Comparison of ENCODE assay signal across 20 cellular contexts in the genomic region with DNA sequence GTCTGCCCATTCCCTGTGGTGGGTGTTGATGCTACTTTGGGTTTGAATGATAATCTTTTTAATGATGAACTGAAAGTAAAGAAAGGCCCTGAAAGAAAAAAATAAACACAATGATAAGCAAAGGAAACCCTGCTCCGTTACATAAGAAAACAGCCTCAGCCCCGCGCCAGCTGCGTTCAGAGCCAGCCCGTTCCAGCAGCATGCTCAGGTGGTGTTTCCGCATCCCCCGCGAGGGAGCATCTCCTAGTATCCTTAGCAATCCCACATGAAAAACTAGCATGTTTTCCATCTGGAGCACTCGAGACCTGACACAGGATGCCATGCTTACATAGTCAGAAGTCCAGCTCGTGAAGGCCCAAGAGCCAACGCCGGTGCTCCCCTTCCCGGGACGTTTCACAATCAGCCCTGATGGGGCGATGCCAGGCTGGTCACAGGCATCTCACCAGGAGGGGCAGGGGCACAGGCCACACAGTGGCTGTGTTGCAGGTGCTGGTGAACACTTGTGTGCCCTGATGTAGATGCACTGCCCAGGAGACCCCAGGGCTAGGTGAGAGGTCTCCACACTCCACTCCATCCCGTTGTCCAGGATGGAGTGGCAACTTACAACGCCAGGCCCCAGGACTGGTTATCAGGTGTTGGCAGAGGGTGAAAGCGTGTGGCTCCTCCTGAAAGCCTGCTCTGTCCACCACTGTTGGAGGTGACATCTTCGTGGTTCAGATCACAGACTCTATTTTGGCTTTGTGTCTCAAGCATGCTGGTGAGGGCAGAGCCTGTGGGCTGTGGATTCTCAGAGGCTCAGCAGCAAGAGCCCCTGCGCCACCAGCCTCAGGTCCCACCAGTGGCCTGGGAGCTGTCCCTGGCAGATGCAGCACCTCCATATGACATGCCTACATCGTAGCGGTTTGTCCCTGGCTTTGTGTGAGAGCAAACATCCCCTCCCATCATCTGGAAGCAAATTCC.
A peak's percentile ranks its signal among the peaks of the same experiment; 100 is the strongest.
DNase-seq lines count a peak whose midpoint lies in the region; ATAC-seq, FAIRE-seq and TF ChIP-seq lines count a peak whose summit lies in the region.
"Had no signal": no experiment of that assay in that cellular context is flagged by ENCODE, and none has a peak within 500 bp of the region (broad histone marks: within the 10 kb centered on the region; RNA-seq: fewer than 3 reads in every experiment).

No MANE protein-coding gene starts in this region.

- H3K27me3 Mint-ChIP-seq in progenitor cell of endocrine pancreas = peaks cover 29% of the 10 kb centered on the region
- H3K27me3 Mint-ChIP-seq: B cell had no signal

- H3K27me3 ChIP-seq in vagina = no peaks in the 10 kb centered on the region

- H3K27ac ChIP-seq in kidney (ENCODE audit: low read depth in 2 of 2, low read length in 2 of 2) (no peak overlapping the region), vagina (no peak overlapping the region)
- H3K27ac ChIP-seq: GM23248, HL-60, PC-9, RWPE1 had no signal

- peak; percentile 57 for DNase-seq in cardiac septum (ENCODE audit: low spot score)
- no peak for DNase-seq in left cardiac atrium
- DNase-seq in kidney = peak; percentile 48
- peak; percentile 4 for DNase-seq in progenitor cell of endocrine pancreas (ENCODE audit: low spot score, unreplicated experiment)
- peak; percentile 74 to 93 for DNase-seq in vagina (ENCODE audit: extremely low spot score in 2 of 2)
- no peak for DNase-seq in NCI-H2081 treated with DMSO at 0.1 percent for 48 hours (lab: John Stamatoyannopoulos, UW)
- no peak for DNase-seq in SK-N-DZ (ENCODE audit: low spot score)
- DNase-seq: DMS79 treated with DMSO at 0.1 percent for 48 hours, GM23248, HCEC 1CT, IMR-90, NCI-H1417 treated with DMSO at 0.1 percent for 48 hours, NCI-H1930, NCI-H345, NCI-H524 treated with DMSO at 0.1 percent for 48 hours, PC-9 had no signal

- H3K9me3 Mint-ChIP-seq in progenitor cell of endocrine pancreas (ENCODE audit: low read depth) = no peaks in the 10 kb centered on the region

- no peak for TF ChIP-seq POLR2A in vagina (IDR thresholded peaks at IDR 0.05)

- H3K4me1 Mint-ChIP-seq in progenitor cell of endocrine pancreas (ENCODE audit: low read depth) = peaks cover 2% of the 10 kb centered on the region
- H3K4me1 Mint-ChIP-seq: B cell had no signal

- no peak overlapping the region for H3K9ac ChIP-seq in kidney (ENCODE audit: low read length in 2 of 2)
- H3K9ac ChIP-seq: GM23248 had no signal

- H3K4me1 ChIP-seq in kidney (ENCODE audit: control insufficient read depth in 1 of 2, insufficient read depth in 1 of 2, low read depth in 1 of 2, low read length in 2 of 2) (no peaks in the 10 kb centered on the region), vagina (no peaks in the 10 kb centered on the region)

- H3K4me3 ChIP-seq in kidney (ENCODE audit: low read length in 2 of 2) (no peak overlapping the region), vagina (no peak overlapping the region)
- H3K4me3 ChIP-seq: GM23248, PC-9 had no signal

- intact Hi-C loops in cardiac septum (cut with DNase I) = no loop called here
- intact Hi-C loops in left cardiac atrium (cut with DNase I) = no loop called here
- intact Hi-C loops in kidney (cut with DNase I) = no loop called here
- intact Hi-C loops in vagina (cut with DNase I) = no loop called here

- no peak overlapping the region for H3K27ac Mint-ChIP-seq in progenitor cell of endocrine pancreas
- H3K27ac Mint-ChIP-seq: B cell had no signal

- ATAC-seq in left cardiac atrium (no peak), HG02981 (IDR thresholded peaks at IDR 0.05; ENCODE audit: unreplicated experiment) (no peak)

- H3K4me3 Mint-ChIP-seq in progenitor cell of endocrine pancreas (ENCODE audit: low read depth) = no peak overlapping the region
- H3K4me3 Mint-ChIP-seq: B cell had no signal

- FAIRE-seq in kidney (lab: Jason Lieb, UNC) = no peak

- TF ChIP-seq CTCF in kidney (IDR thresholded peaks at IDR 0.05; ENCODE audit: borderline replicate concordance, extremely low read depth, insufficient read depth) (no peak), progenitor cell of endocrine pancreas (IDR thresholded peaks at IDR 0.05; ENCODE audit: unreplicated experiment) (no peak), vagina (IDR thresholded peaks at IDR 0.05) (no peak)

- H3K9me3 ChIP-seq in kidney (ENCODE audit: control insufficient read depth in 1 of 2, low read length in 2 of 2) (no peaks in the 10 kb centered on the region), vagina (no peaks in the 10 kb centered on the region)

- H3K36me3 Mint-ChIP-seq in progenitor cell of endocrine pancreas (ENCODE audit: insufficient read depth) = no peaks in the 10 kb centered on the region

- H3K36me3 ChIP-seq in kidney (ENCODE audit: control insufficient read depth in 1 of 2, insufficient read depth in 2 of 2, low read length in 2 of 2) (no peaks in the 10 kb centered on the region), vagina (no peaks in the 10 kb centered on the region)

Comparison
In these comparisons a context has a peak if more than half of its experiments do, and no peak if none do; other contexts are left out.
1. DNase-seq: peak in cardiac septum (single experiment), kidney (single experiment), progenitor cell of endocrine pancreas (single experiment) and vagina (2 of 2); none in left cardiac atrium (single experiment), NCI-H2081 treated with DMSO at 0.1 percent for 48 hours (single experiment) and SK-N-DZ (single experiment).